8 cellular contexts compared by ENCODE assay signal in the genomic region with DNA sequence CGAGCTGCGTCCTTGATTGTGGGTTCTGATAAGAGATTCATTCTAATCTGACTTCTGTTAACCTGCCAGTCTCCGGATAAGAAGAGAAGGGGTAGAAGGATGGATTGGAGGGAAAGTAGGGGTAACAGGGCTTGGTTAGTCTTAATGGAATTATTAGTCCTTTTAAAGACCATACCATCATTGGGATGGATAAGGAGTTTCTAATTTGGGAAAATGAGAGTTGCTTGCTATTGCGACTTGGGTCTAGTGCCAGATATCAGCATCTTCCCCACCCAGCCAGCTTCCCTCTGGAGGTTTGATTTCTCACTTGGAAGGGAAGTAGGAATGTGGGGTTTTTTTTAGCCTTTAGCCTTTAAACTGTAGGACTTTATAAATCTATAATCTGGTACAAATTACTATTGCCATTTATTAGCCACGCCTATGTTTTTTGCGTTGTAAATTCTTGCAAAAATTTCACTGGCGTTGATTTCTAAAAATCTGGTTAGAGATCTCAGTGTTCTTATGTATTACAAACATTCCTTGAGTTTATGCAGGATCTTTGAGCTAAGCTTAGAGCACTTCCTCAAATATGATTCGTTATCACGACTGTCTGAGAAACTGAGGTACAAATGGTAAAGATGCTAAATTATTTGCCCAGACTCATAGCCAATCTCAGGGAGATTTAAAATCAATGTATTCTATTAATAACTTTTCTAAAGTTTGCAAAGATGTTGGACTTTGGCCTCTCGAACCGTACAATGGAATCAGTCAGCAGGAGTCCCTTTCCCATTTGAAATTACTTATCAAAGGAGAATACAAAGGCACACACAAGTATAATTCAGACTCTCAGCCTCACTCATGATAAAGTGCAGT. TPM values are rescaled to one million over a fixed set of nuclear protein-coding genes. Genes with fewer than 3 reads are reported as not detected.
A peak's percentile ranks its signal among the peaks of the same experiment; 100 is the strongest.
DNase-seq lines count a peak whose midpoint lies in the region; ATAC-seq and TF ChIP-seq lines count a peak whose summit lies in the region.

No MANE protein-coding gene starts in this region.

- no peak overlapping the region for H3K27ac ChIP-seq in OCI-LY1 (ENCODE audit: low read depth, low read length, poor library complexity, severe bottlenecking)
- peak overlapping the region; percentile 60 for H3K27ac ChIP-seq in osteoblast (ENCODE audit: low read depth, low read length)

- POLR2A ChIA-PET in Caco-2 (lab: Charles Lee) = no interaction called here

- peak overlapping the region; percentile 90 for H3K27ac Mint-ChIP-seq in Caco-2 (ENCODE audit: unreplicated experiment)
- H3K27ac Mint-ChIP-seq in endothelial cell (ENCODE audit: unreplicated experiment) = peak overlapping the region; percentile 77

- H3K4me2 ChIP-seq in OCI-LY1 (ENCODE audit: low read length) (peak overlapping the region; percentile 81), osteoblast (ENCODE audit: insufficient read depth, low read length) (peak overlapping the region; percentile 90)

- H3K79me2 ChIP-seq in OCI-LY1 (ENCODE audit: insufficient read depth, low read length) (no peaks in the 10 kb centered on the region), osteoblast (ENCODE audit: insufficient read depth, low read length) (peaks cover 59% of the 10 kb centered on the region)

- H3K27me3 ChIP-seq in Caco-2 (replicated peaks; ENCODE audit: control insufficient read depth, insufficient read depth, low read length) (no peaks in the 10 kb centered on the region), OCI-LY1 (ENCODE audit: insufficient read depth, low read length) (no peaks in the 10 kb centered on the region), osteoblast (ENCODE audit: insufficient read depth, low read length) (no peaks in the 10 kb centered on the region)

- H4K20me1 ChIP-seq in OCI-LY1 (ENCODE audit: insufficient read depth, low read length) = no peaks in the 10 kb centered on the region
- no peaks in the 10 kb centered on the region for H4K20me1 ChIP-seq in osteoblast (ENCODE audit: insufficient read depth, low read length)

- H3K4me3 Mint-ChIP-seq in Caco-2 (ENCODE audit: unreplicated experiment) (peak overlapping the region; percentile 99), endothelial cell (ENCODE audit: unreplicated experiment) (peak overlapping the region; percentile 94)

- H3K9me2 ChIP-seq in OCI-LY1 (ENCODE audit: low read depth, low read length) = no peaks in the 10 kb centered on the region

- CTCF ChIA-PET in Caco-2 (lab: Charles Lee) = no interaction called here

- H3K36me3 ChIP-seq in Caco-2 (ENCODE audit: control insufficient read depth, insufficient read depth, low read length) = no peaks in the 10 kb centered on the region
- no peaks in the 10 kb centered on the region for H3K36me3 ChIP-seq in OCI-LY1 (ENCODE audit: insufficient read depth, low read length)
- no peaks in the 10 kb centered on the region for H3K36me3 ChIP-seq in osteoblast (ENCODE audit: insufficient read depth, low read length)

- H3K4me1 Mint-ChIP-seq in Caco-2 (ENCODE audit: low read depth, unreplicated experiment) (peaks cover 47% of the 10 kb centered on the region), endothelial cell (ENCODE audit: unreplicated experiment) (peaks cover 60% of the 10 kb centered on the region)

- peaks cover 10% of the 10 kb centered on the region for H3F3A ChIP-seq in OCI-LY1 (ENCODE audit: insufficient read depth, low read length)

- ATAC-seq in HG02610 (IDR thresholded peaks at IDR 0.05; ENCODE audit: unreplicated experiment) (no peak), GM21723 (IDR thresholded peaks at IDR 0.05; ENCODE audit: unreplicated experiment) (no peak)

- H3K9me3 Mint-ChIP-seq in Caco-2 (ENCODE audit: unreplicated experiment) (no peaks in the 10 kb centered on the region), endothelial cell (ENCODE audit: unreplicated experiment) (no peaks in the 10 kb centered on the region)

- H3K9me3 ChIP-seq in Caco-2 (no peaks in the 10 kb centered on the region), OCI-LY1 (ENCODE audit: low read length) (no peaks in the 10 kb centered on the region), osteoblast (ENCODE audit: low read depth, low read length) (no peaks in the 10 kb centered on the region)

- H3K36me3 Mint-ChIP-seq in Caco-2 (ENCODE audit: insufficient read depth, unreplicated experiment) (peaks cover 12% of the 10 kb centered on the region), endothelial cell (ENCODE audit: low read depth, unreplicated experiment) (peaks cover 6% of the 10 kb centered on the region)

- DNase-seq in Caco-2 = no peak
- DNase-seq in endothelial cell (ENCODE audit: low spot score) = no peak
- DNase-seq in osteoblast (ENCODE audit: insufficient read length, low spot score, missing footprints) = peak; percentile 79
- DNase-seq in stimulated activated CD4-positive, alpha-beta T cell treated with anti-CD3 and anti-CD28 coated beads, Interleukin-4, amount 100 ng/mL, for 4 hours = no peak
- no peak for DNase-seq in OCI-M1 (lab: John Stamatoyannopoulos, UW)

- H2AFZ ChIP-seq in OCI-LY1 (ENCODE audit: low read length) = no peak overlapping the region
- peak overlapping the region; percentile 75 for H2AFZ ChIP-seq in osteoblast (ENCODE audit: low read length)

- intact Hi-C loops in Caco-2 (cut with micrococcal nuclease; ENCODE audit: unreplicated experiment) = loop anchor here (5.0 kb wide), 1 partner anchor 265 kb away; the partner anchor contains the start of gene SOAT1

- H3K4me3 ChIP-seq in Caco-2 (ENCODE audit: low read depth, low read length) (peak overlapping the region; percentile 62), OCI-LY1 (ENCODE audit: low read depth, low read length, poor library complexity, severe bottlenecking) (peak overlapping the region; percentile 82), osteoblast (ENCODE audit: insufficient read depth, low read length) (peak overlapping the region; percentile 77)

- H3K27me3 Mint-ChIP-seq in Caco-2 (ENCODE audit: insufficient read depth, unreplicated experiment) (no peaks in the 10 kb centered on the region), endothelial cell (ENCODE audit: unreplicated experiment) (peaks cover 12% of the 10 kb centered on the region)

- no peak for TF ChIP-seq CTCF in Caco-2 (IDR thresholded peaks at IDR 0.05; ENCODE audit: insufficient read depth in 1 of 2, low read depth in 1 of 2, low read length in 1 of 2, severe bottlenecking in 1 of 2, unreplicated experiment in 1 of 2)
- TF ChIP-seq CTCF in OCI-LY1 (IDR thresholded peaks at IDR 0.05; ENCODE audit: low read length) = no peak
- TF ChIP-seq CTCF in endothelial cell (IDR thresholded peaks at IDR 0.05; ENCODE audit: unreplicated experiment) = no peak
- no peak for TF ChIP-seq CTCF in osteoblast (IDR thresholded peaks at IDR 0.05; ENCODE audit: extremely low read depth, low read depth, low read length)

- BruUV-seq in Caco-2 (replicated peaks; lab: Mats Ljungman, UMichigan) = TSS peak; percentile 67

- H3K9ac ChIP-seq in OCI-LY1 (ENCODE audit: low read length) = peak overlapping the region; percentile 85

- H3K4me1 ChIP-seq in Caco-2 = peaks cover 54% of the 10 kb centered on the region
- H3K4me1 ChIP-seq in OCI-LY1 (ENCODE audit: insufficient read depth, low read length, severe bottlenecking) = peaks cover 31% of the 10 kb centered on the region
- H3K4me1 ChIP-seq in osteoblast (ENCODE audit: insufficient read depth, low read length) = peaks cover 14% of the 10 kb centered on the region

RNA-seq across cellular contexts. Expression of gene FAM20B, which starts 1.3 kb away (rescaled TPM):
- total RNA-seq in Caco-2 (2022) (24.5 and 26.1 TPM in 2 replicates), endothelial cell (ENCODE audit: unreplicated experiment) (31.4 TPM), osteoblast (43.1 and 43.9 TPM in 2 replicates)

RNA-seq across cellular contexts. Expression of gene TOR3A, which starts 54.8 kb away (rescaled TPM):
- total RNA-seq in Caco-2 (2022) (25.0 and 25.2 TPM in 2 replicates), endothelial cell (ENCODE audit: unreplicated experiment) (15.2 TPM), osteoblast (34.2 and 44.2 TPM in 2 replicates)
